25 cellular contexts compared by ENCODE assay signal in the genomic region with DNA sequence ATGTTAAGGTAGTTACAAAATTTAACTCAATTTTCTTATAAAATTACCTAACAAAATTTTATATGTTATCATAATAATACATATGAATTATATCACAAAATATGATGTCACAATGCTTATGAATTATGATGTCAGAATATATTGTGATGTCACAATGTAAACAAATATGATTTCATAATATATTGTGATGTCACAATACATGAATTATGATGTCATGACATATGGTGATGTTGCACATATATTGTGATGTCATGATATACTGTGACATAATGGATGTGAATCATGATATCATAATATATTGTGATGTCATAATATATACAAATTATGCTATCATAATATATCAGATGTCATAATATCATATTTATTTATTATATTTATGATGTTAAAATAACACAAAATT.
DNase-seq lines count a peak whose midpoint lies in the region; ATAC-seq, FAIRE-seq and TF ChIP-seq lines count a peak whose summit lies in the region.
"Had no signal": no experiment of that assay in that cellular context is flagged by ENCODE, and none has a peak within 500 bp of the region (broad histone marks: within the 10 kb centered on the region; RNA-seq: fewer than 3 reads in every experiment).

No MANE protein-coding gene starts in this region.

- H2AFZ ChIP-seq in GM23248 (no peak overlapping the region), hepatocyte (no peak overlapping the region)

- in situ Hi-C loops in GM23248 (cut with MboI): no loop called here

- TF ChIP-seq EP300 in Ishikawa (IDR thresholded peaks at IDR 0.05; ENCODE audit: borderline replicate concordance): no peak

- H3K9me3 ChIP-seq in GM23248 (ENCODE audit: low read depth) (no peaks in the 10 kb centered on the region), adipocyte (ENCODE audit: control insufficient read depth, low read length) (peaks cover 14% of the 10 kb centered on the region), hepatocyte (ENCODE audit: low read depth) (peaks cover 4% of the 10 kb centered on the region)
- H3K9me3 ChIP-seq: MG63, SJCRH30 had no signal

- ATAC-seq in left lobe of liver: no peak

- no peaks in the 10 kb centered on the region for H3K79me2 ChIP-seq in GM23248 (ENCODE audit: insufficient read depth)
- no peaks in the 10 kb centered on the region for H3K79me2 ChIP-seq in hepatocyte

- H3K4me3 ChIP-seq in GM23248 (no peak overlapping the region), adipocyte (ENCODE audit: low read length) (no peak overlapping the region), hepatocyte (no peak overlapping the region)
- H3K4me3 ChIP-seq: BLaER1 treated with 17β-estradiol and CSF1 and Interleukin-3, amounts not matched to agents 10 nM and 100 nM; MG63; Peyer's patch; SJCRH30 had no signal

- H3K4me1 ChIP-seq in GM23248 (ENCODE audit: insufficient read depth) (no peaks in the 10 kb centered on the region), adipocyte (ENCODE audit: control insufficient read depth, insufficient read depth, low read length) (no peaks in the 10 kb centered on the region), hepatocyte (ENCODE audit: insufficient read depth) (no peaks in the 10 kb centered on the region)
- H3K4me1 ChIP-seq: BLaER1 treated with 17β-estradiol and CSF1 and Interleukin-3, amounts not matched to agents 10 nM and 100 nM; Peyer's patch; SJCRH30 had no signal

- no peaks in the 10 kb centered on the region for H3F3A ChIP-seq in GM23248 (ENCODE audit: insufficient read depth)

- H4K20me1 ChIP-seq in GM23248 (ENCODE audit: insufficient read depth) (no peaks in the 10 kb centered on the region), hepatocyte (ENCODE audit: insufficient read depth, poor library complexity, severe bottlenecking) (no peaks in the 10 kb centered on the region)
- H4K20me1 ChIP-seq: BLaER1 treated with 17β-estradiol and CSF1 and Interleukin-3, amounts not matched to agents 10 nM and 100 nM had no signal

- FAIRE-seq in frontal cortex (lab: Jason Lieb, UNC) (peak; percentile 91), HTR-8/SVneo (lab: Jason Lieb, UNC) (no peak)

- TF ChIP-seq CTCF in hepatocyte (IDR thresholded peaks at IDR 0.05; ENCODE audit: poor library complexity): no peak

- no peak overlapping the region for H3K4me2 ChIP-seq in GM23248 (ENCODE audit: unreplicated experiment)
- no peak overlapping the region for H3K4me2 ChIP-seq in hepatocyte
- H3K4me2 ChIP-seq: BLaER1 treated with 17β-estradiol and CSF1 and Interleukin-3, amounts not matched to agents 10 nM and 100 nM had no signal

- TF ChIP-seq RAD21 in Ishikawa (IDR thresholded peaks at IDR 0.05; ENCODE audit: low read depth): no peak

- H3K27ac ChIP-seq in GM23248 (no peak overlapping the region), hepatocyte (no peak overlapping the region)
- H3K27ac ChIP-seq: BLaER1 treated with 17β-estradiol and CSF1 and Interleukin-3, amounts not matched to agents 10 nM and 100 nM; Peyer's patch; SJCRH30 had no signal

- H3K9me2 ChIP-seq in GM23248 (ENCODE audit: insufficient read depth) (no peaks in the 10 kb centered on the region), hepatocyte (replicated peaks; ENCODE audit: insufficient read depth) (no peaks in the 10 kb centered on the region)

- H3K36me3 ChIP-seq in GM23248 (ENCODE audit: low read depth): no peaks in the 10 kb centered on the region
- no peaks in the 10 kb centered on the region for H3K36me3 ChIP-seq in adipocyte (ENCODE audit: control insufficient read depth, insufficient read depth, low read length, severe bottlenecking)
- no peaks in the 10 kb centered on the region for H3K36me3 ChIP-seq in hepatocyte (replicated peaks; ENCODE audit: insufficient read depth, low read depth)
- H3K36me3 ChIP-seq: BLaER1 treated with 17β-estradiol and CSF1 and Interleukin-3, amounts not matched to agents 10 nM and 100 nM; MG63; Peyer's patch; SJCRH30 had no signal

- DNase-seq in GM23248: peak; percentile 1
- peak; percentile 6 for DNase-seq in adipocyte (ENCODE audit: low read depth)
- no peak for DNase-seq in frontal cortex (ENCODE audit: low spot score in 2 of 2)
- no peak for DNase-seq in hepatocyte (ENCODE audit: low spot score)
- DNase-seq in HTR-8/SVneo (ENCODE audit: insufficient read length, low spot score): no peak
- no peak for DNase-seq in activated T-cell treated with anti-CD3 and anti-CD28 coated beads for 4 hours
- no peak for DNase-seq in left lobe of liver (ENCODE audit: low spot score)
- DNase-seq: CD4-positive, alpha-beta memory T cell; GDM1; H9; Kasumi-1; MG63; NCI-H1048; NCI-H1417 treated with DMSO at 0.1 percent for 48 hours; NCI-H187; NCI-H2107; NCI-H2227 treated with DMSO at 0.1 percent for 48 hours; NCI-H524; NCI-H774; NK-92 treated with Interleukin-12 subunit alpha and Interleukin-12 subunit beta, amount 100 ng/mL, for 24 hours; Peyer's patch; SJCRH30; T-helper 1 cell had no signal

- H3K9ac ChIP-seq in GM23248 (no peak overlapping the region), adipocyte (ENCODE audit: low read length) (no peak overlapping the region)
- H3K9ac ChIP-seq: BLaER1 treated with 17β-estradiol and CSF1 and Interleukin-3, amounts not matched to agents 10 nM and 100 nM had no signal

- no peaks in the 10 kb centered on the region for H3K27me3 ChIP-seq in GM23248 (replicated peaks; ENCODE audit: insufficient read depth)
- H3K27me3 ChIP-seq in adipocyte (replicated peaks; ENCODE audit: control insufficient read depth, insufficient read depth, low read length): no peaks in the 10 kb centered on the region
- no peaks in the 10 kb centered on the region for H3K27me3 ChIP-seq in hepatocyte
- H3K27me3 ChIP-seq: BLaER1 treated with 17β-estradiol and CSF1 and Interleukin-3, amounts not matched to agents 10 nM and 100 nM; MG63; Peyer's patch; SJCRH30 had no signal

TF ChIP-seq in Ishikawa, 13 proteins besides CTCF, POLR2A, EP300 and RAD21:
- TF ChIP-seq YY1 (IDR thresholded peaks at IDR 0.05; ENCODE audit: low read depth): no peak
- TF ChIP-seq CREB1 (IDR thresholded peaks at IDR 0.05; ENCODE audit: low read depth): 0 out of 2 replicates have a peak, but pooled peaks have one; percentile 16

Comparison
In these comparisons a context has a peak if more than half of its experiments do, and no peak if none do; other contexts are left out.
1. DNase-seq: peak in GM23248 (single experiment) and adipocyte (single experiment); none in frontal cortex (0 of 2), hepatocyte (single experiment), HTR-8/SVneo (single experiment), activated T-cell treated with anti-CD3 and anti-CD28 coated beads for 4 hours (single experiment) and left lobe of liver (single experiment).